ENCODE assay signal across 5 cellular contexts in genomic region chr21:29712818-29713217, GRCh38.
"Had no signal": no experiment of that assay in that cellular context is flagged by ENCODE, and none has a peak within 500 bp of the region (broad histone marks: within the 10 kb centered on the region; RNA-seq: fewer than 3 reads in every experiment).

No MANE protein-coding gene starts in this region.

- DNase-seq: H9, HCEC 1CT, IMR-90, KBM-7 had no signal

- ATAC-seq: GM23338 had no signal

- H3K4me3 ChIP-seq: GM23338 had no signal
